30 cellular contexts compared by ENCODE assay signal in the genomic region with DNA sequence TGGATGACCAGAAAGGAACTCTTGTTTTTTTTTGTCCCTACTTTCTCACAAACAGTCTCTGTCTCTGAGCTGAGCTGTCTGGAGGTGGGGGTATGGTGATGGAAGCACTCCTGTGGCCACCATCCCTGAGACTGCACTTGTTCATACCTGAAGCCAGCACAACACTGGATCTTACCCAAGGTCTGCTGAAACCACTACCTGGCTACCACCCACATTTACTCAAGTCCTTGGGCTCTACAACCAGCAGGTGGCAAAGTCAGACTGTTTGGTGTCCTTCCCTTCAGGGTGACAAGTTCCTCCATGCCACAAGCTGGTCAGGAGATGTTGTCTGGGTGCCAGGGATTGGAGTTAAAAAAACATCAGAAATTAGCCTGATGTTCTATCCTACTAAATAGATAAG.
A peak's percentile ranks its signal among the peaks of the same experiment; 100 is the strongest.
DNase-seq lines count a peak whose midpoint lies in the region; ATAC-seq and TF ChIP-seq lines count a peak whose summit lies in the region.
"Had no signal": no experiment of that assay in that cellular context is flagged by ENCODE, and none has a peak within 500 bp of the region (broad histone marks: within the 10 kb centered on the region; RNA-seq: fewer than 3 reads in every experiment).

No MANE protein-coding gene starts in this region.

- peaks cover 5% of the 10 kb centered on the region for H3K9me3 Mint-ChIP-seq in activated naive CD4-positive, alpha-beta T cell treated with anti-CD3 and anti-CD28 coated beads for 36 hours
- H3K9me3 Mint-ChIP-seq in activated naive CD4-positive, alpha-beta T cell treated with anti-CD3 and anti-CD28 coated beads, Interleukin-2, amount 10 ng/mL, durations not matched to agents 7 days and 5 days, result no peaks in the 10 kb centered on the region
- H3K9me3 Mint-ChIP-seq: activated T-cell treated with anti-CD3 and anti-CD28 coated beads, Interleukin-2, amount 50 U/mL, for 24 hours; central memory CD8-positive, alpha-beta T cell; stimulated activated effector memory CD8-positive, alpha-beta T cell treated with anti-CD3 and anti-CD28 coated beads, Interleukin-12 subunit alpha, Interleukin-12 subunit beta, amount 100 ng/mL, for 72 hours; T-helper 1 cell treated with Interleukin-12 subunit alpha and Interleukin-12 subunit beta and Interleukin-4 antibody, amounts not matched to agents 30 μg/mL and 1 μg/mL, for 36 hours had no signal

- no peaks in the 10 kb centered on the region for H3K36me3 ChIP-seq in upper lobe of right lung
- H3K36me3 ChIP-seq: BLaER1 treated with 17β-estradiol and CSF1 and Interleukin-3, amounts not matched to agents 10 nM and 100 nM; gastrocnemius medialis; neutrophil; uterus had no signal

- no peaks in the 10 kb centered on the region for H3K4me1 ChIP-seq in upper lobe of right lung
- H3K4me1 ChIP-seq: BLaER1 treated with 17β-estradiol and CSF1 and Interleukin-3, amounts not matched to agents 10 nM and 100 nM; Caco-2; gastrocnemius medialis; uterus had no signal

- peaks cover 1% of the 10 kb centered on the region for H3K36me3 Mint-ChIP-seq in activated naive CD4-positive, alpha-beta T cell treated with anti-CD3 and anti-CD28 coated beads for 36 hours (ENCODE audit: low read depth)
- H3K36me3 Mint-ChIP-seq in activated naive CD4-positive, alpha-beta T cell treated with anti-CD3 and anti-CD28 coated beads, Interleukin-2, amount 10 ng/mL, durations not matched to agents 7 days and 5 days, result no peaks in the 10 kb centered on the region
- H3K36me3 Mint-ChIP-seq: stimulated activated effector memory CD8-positive, alpha-beta T cell treated with anti-CD3 and anti-CD28 coated beads, Interleukin-12 subunit alpha, Interleukin-12 subunit beta, amount 100 ng/mL, for 72 hours had no signal

- no peaks in the 10 kb centered on the region for H3K9me3 ChIP-seq in upper lobe of right lung
- H3K9me3 ChIP-seq: BLaER1 treated with 17β-estradiol and CSF1 and Interleukin-3, amounts not matched to agents 10 nM and 100 nM; Caco-2; gastrocnemius medialis; neutrophil; SK-N-SH had no signal

- no peak overlapping the region for H3K27ac ChIP-seq in upper lobe of right lung
- H3K27ac ChIP-seq: BLaER1 treated with 17β-estradiol and CSF1 and Interleukin-3, amounts not matched to agents 10 nM and 100 nM; gastrocnemius medialis; neutrophil; uterus had no signal

- 0 out of 2 replicates have a peak, but pooled peaks have one; percentile 5 for TF ChIP-seq CTCF in LNCaP clone FGC (IDR thresholded peaks at IDR 0.05; ENCODE audit: control insufficient read depth, extremely low read depth, insufficient read depth)
- no peak for TF ChIP-seq CTCF in epithelial cell of esophagus (IDR thresholded peaks at IDR 0.05; ENCODE audit: insufficient read depth, low read depth, low read length, missing control alignments)
- TF ChIP-seq CTCF in upper lobe of right lung (IDR thresholded peaks at IDR 0.05), result no peak

- H3K27me3 Mint-ChIP-seq in activated naive CD4-positive, alpha-beta T cell treated with anti-CD3 and anti-CD28 coated beads for 36 hours (ENCODE audit: low read depth), result no peaks in the 10 kb centered on the region
- H3K27me3 Mint-ChIP-seq in activated naive CD4-positive, alpha-beta T cell treated with anti-CD3 and anti-CD28 coated beads, Interleukin-2, amount 10 ng/mL, durations not matched to agents 7 days and 5 days, result no peaks in the 10 kb centered on the region
- H3K27me3 Mint-ChIP-seq: dendritic cell treated with granulocyte-macrophage colony-stimulating factor and Interleukin-4, amounts not matched to agents 40 ng/mL and 50 ng/mL, for 4 days had no signal

- intact Hi-C loops in activated naive CD4-positive, alpha-beta T cell treated with anti-CD3 and anti-CD28 coated beads for 36 hours (cut with micrococcal nuclease), result no loop called here
- intact Hi-C loops in upper lobe of right lung (cut with DNase I), result no loop called here

- no peak overlapping the region for H3K4me3 ChIP-seq in LNCaP clone FGC (ENCODE audit: low read depth, low read length)
- no peak overlapping the region for H3K4me3 ChIP-seq in epithelial cell of esophagus (ENCODE audit: low read length)
- no peak overlapping the region for H3K4me3 ChIP-seq in upper lobe of right lung
- H3K4me3 ChIP-seq: BLaER1 treated with 17β-estradiol and CSF1 and Interleukin-3, amounts not matched to agents 10 nM and 100 nM; gastrocnemius medialis; uterus had no signal

- peak; percentile 5 for DNase-seq in activated naive CD4-positive, alpha-beta T cell treated with anti-CD3 and anti-CD28 coated beads for 36 hours
- DNase-seq in activated naive CD4-positive, alpha-beta T cell treated with anti-CD3 and anti-CD28 coated beads, Interleukin-2, amount 10 ng/mL, durations not matched to agents 7 days and 5 days, result no peak
- DNase-seq in LNCaP clone FGC (ENCODE audit: low read depth) (peak; percentile 3), epithelial cell of esophagus (ENCODE audit: low read depth) (peak; percentile 0), upper lobe of right lung (no peak), superior temporal gyrus (ENCODE audit: extremely low spot score) (no peak), HK-2 (ENCODE audit: unreplicated experiment) (no peak)
- DNase-seq: activated CD4-positive, CD25-positive, alpha-beta regulatory T cell treated with anti-CD3 and anti-CD28 coated beads, Interleukin-2, amount 50 U/mL, for 72 hours; activated gamma-delta T cell treated with Interleukin-2 at 50 U/mL for 16 hours; activated T-cell treated with anti-CD3 and anti-CD28 coated beads, Interleukin-2, amount 50 U/mL, for 24 hours; gastrocnemius medialis; Kasumi-1; NCI-H1048; NCI-H1694; NCI-H2227 treated with DMSO at 0.1 percent for 48 hours; NCI-H774; SK-N-SH; stimulated activated CD4-positive, alpha-beta T cell treated with anti-CD3 and anti-CD28 coated beads, Interleukin-12 subunit alpha, Interleukin-12 subunit beta, amount 100 ng/mL, for 4 hours; stimulated activated CD4-positive, alpha-beta T cell treated with anti-CD3 and anti-CD28 coated beads, Interleukin-4, amount 100 ng/mL, for 24 hours; substantia nigra; uterus had no signal

- H3K4me3 Mint-ChIP-seq in activated naive CD4-positive, alpha-beta T cell treated with anti-CD3 and anti-CD28 coated beads for 36 hours, result no peak overlapping the region
- H3K4me3 Mint-ChIP-seq in activated naive CD4-positive, alpha-beta T cell treated with anti-CD3 and anti-CD28 coated beads, Interleukin-2, amount 10 ng/mL, durations not matched to agents 7 days and 5 days, result no peak overlapping the region
- H3K4me3 Mint-ChIP-seq: activated T-cell treated with anti-CD3 and anti-CD28 coated beads, Interleukin-2, amount 50 U/mL, for 24 hours; central memory CD8-positive, alpha-beta T cell; dendritic cell treated with granulocyte-macrophage colony-stimulating factor and Interleukin-4, amounts not matched to agents 40 ng/mL and 50 ng/mL, for 4 days; stimulated activated effector memory CD8-positive, alpha-beta T cell treated with anti-CD3 and anti-CD28 coated beads, Interleukin-12 subunit alpha, Interleukin-12 subunit beta, amount 100 ng/mL, for 72 hours; T-helper 1 cell treated with Interleukin-12 subunit alpha and Interleukin-12 subunit beta and Interleukin-4 antibody, amounts not matched to agents 30 μg/mL and 1 μg/mL, for 36 hours had no signal

- H3K27me3 ChIP-seq in upper lobe of right lung, result no peaks in the 10 kb centered on the region
- H3K27me3 ChIP-seq: neutrophil, uterus had no signal

- CTCF ChIA-PET in activated naive CD4-positive, alpha-beta T cell treated with anti-CD3 and anti-CD28 coated beads for 36 hours (lab: Charles Lee), result no interaction called here
- CTCF ChIA-PET in activated naive CD4-positive, alpha-beta T cell treated with anti-CD3 and anti-CD28 coated beads, Interleukin-2, amount 10 ng/mL, durations not matched to agents 7 days and 5 days (lab: Charles Lee), result no interaction called here

- ATAC-seq in upper lobe of right lung (peak; percentile 22), GM18502 (IDR thresholded peaks at IDR 0.05; ENCODE audit: poor library complexity, unreplicated experiment) (no peak)
- ATAC-seq: gastrocnemius medialis; sciatic nerve; stimulated activated effector memory CD8-positive, alpha-beta T cell treated with anti-CD3 and anti-CD28 coated beads, Interleukin-12 subunit alpha, Interleukin-12 subunit beta, amount 100 ng/mL, for 72 hours had no signal

- H3K27ac Mint-ChIP-seq in activated naive CD4-positive, alpha-beta T cell treated with anti-CD3 and anti-CD28 coated beads for 36 hours, result no peak overlapping the region
- H3K27ac Mint-ChIP-seq in activated naive CD4-positive, alpha-beta T cell treated with anti-CD3 and anti-CD28 coated beads, Interleukin-2, amount 10 ng/mL, durations not matched to agents 7 days and 5 days, result no peak overlapping the region
- H3K27ac Mint-ChIP-seq: activated T-cell treated with anti-CD3 and anti-CD28 coated beads, Interleukin-2, amount 50 U/mL, for 24 hours; dendritic cell treated with granulocyte-macrophage colony-stimulating factor and Interleukin-4, amounts not matched to agents 40 ng/mL and 50 ng/mL, for 4 days; stimulated activated effector memory CD8-positive, alpha-beta T cell treated with anti-CD3 and anti-CD28 coated beads, Interleukin-12 subunit alpha, Interleukin-12 subunit beta, amount 100 ng/mL, for 72 hours; T-helper 1 cell treated with Interleukin-12 subunit alpha and Interleukin-12 subunit beta and Interleukin-4 antibody, amounts not matched to agents 30 μg/mL and 1 μg/mL, for 36 hours had no signal

- H3K4me1 Mint-ChIP-seq in activated naive CD4-positive, alpha-beta T cell treated with anti-CD3 and anti-CD28 coated beads for 36 hours (ENCODE audit: low read depth), result no peaks in the 10 kb centered on the region
- H3K4me1 Mint-ChIP-seq in activated naive CD4-positive, alpha-beta T cell treated with anti-CD3 and anti-CD28 coated beads, Interleukin-2, amount 10 ng/mL, durations not matched to agents 7 days and 5 days, result no peaks in the 10 kb centered on the region
- H3K4me1 Mint-ChIP-seq: central memory CD8-positive, alpha-beta T cell; stimulated activated effector memory CD8-positive, alpha-beta T cell treated with anti-CD3 and anti-CD28 coated beads, Interleukin-12 subunit alpha, Interleukin-12 subunit beta, amount 100 ng/mL, for 72 hours had no signal

Comparison
In these comparisons a context has a peak if more than half of its experiments do, and no peak if none do; other contexts are left out.
1. DNase-seq: peak in activated naive CD4-positive, alpha-beta T cell treated with anti-CD3 and anti-CD28 coated beads for 36 hours (single experiment), LNCaP clone FGC (single experiment) and epithelial cell of esophagus (single experiment); none in activated naive CD4-positive, alpha-beta T cell treated with anti-CD3 and anti-CD28 coated beads, Interleukin-2, amount 10 ng/mL, durations not matched to agents 7 days and 5 days (single experiment), upper lobe of right lung (single experiment), superior temporal gyrus (single experiment) and HK-2 (single experiment).